ENCODE assay signal across 9 cellular contexts in the genomic region with DNA sequence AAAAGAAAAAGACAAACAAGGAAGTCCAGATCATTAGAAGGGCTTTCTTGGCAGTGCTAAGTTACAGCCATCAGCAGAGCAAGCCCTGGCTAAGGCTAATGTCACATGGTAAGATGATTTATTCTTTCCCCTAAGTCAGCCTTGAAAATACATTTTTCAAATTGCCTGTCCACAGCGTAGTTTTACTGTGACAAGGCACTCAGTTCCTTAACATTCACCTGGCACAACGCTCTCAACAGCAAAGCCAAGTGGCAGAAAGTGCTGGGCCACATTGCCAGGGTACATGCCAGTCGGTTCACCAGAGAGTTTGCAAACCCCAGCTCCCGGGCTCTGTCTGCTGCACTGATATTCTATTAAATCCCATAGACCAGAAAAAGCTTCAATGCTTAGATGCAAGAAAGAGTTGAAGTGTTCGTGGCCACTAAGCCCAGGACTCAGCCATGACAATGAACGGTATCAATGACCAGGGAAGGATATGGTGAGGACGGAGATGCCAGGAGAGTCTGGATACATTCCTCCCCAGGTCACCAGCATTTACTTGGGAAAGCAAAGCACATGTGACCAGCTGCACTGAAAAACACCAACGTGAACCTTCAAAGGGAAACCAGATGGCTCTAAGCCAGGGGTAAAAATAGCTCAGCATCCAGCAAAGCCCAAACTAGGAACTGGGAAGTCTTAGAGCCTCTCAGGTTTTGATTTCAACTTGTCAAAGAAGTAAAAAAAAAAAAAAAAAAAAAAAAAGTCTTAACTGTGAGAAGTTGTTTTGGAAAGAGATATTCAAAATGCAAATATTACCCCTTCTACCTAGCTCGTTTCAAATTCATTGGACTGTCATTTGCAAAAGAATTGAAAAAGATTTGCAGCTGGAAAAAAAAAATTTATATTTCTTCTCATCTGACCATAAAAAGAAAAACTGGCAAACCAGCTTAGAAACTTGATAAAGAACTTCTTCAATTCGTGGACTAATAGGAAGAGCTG. TPM values are rescaled to one million over a fixed set of nuclear protein-coding genes. Genes with fewer than 3 reads are reported as not detected.
DNase-seq lines count a peak whose midpoint lies in the region; ATAC-seq and TF ChIP-seq lines count a peak whose summit lies in the region.
"Had no signal": no experiment of that assay in that cellular context is flagged by ENCODE, and none has a peak within 500 bp of the region (broad histone marks: within the 10 kb centered on the region; RNA-seq: fewer than 3 reads in every experiment).

No MANE protein-coding gene starts in this region.

- CTCF ChIA-PET in activated CD4-positive, alpha-beta memory T cell treated with anti-CD3 and anti-CD28 coated beads for 36 hours (lab: Charles Lee) = interaction anchor here (0.7 to 3.9 kb wide), 6 partner anchors 24 to 85 kb away, joined by 3 to 25 read pairs (median 6); a partner anchor contains a TSS
- CTCF ChIA-PET in activated CD4-positive, alpha-beta memory T cell treated with anti-CD3 and anti-CD28 coated beads, Interleukin-2, amount 10 ng/mL, durations not matched to agents 7 days and 5 days (lab: Charles Lee) = interaction anchor here (0.6 to 7.6 kb wide), 6 partner anchors 14 to 138 kb away, joined by 3 to 35 read pairs (median 3); a partner anchor contains a TSS

- H3K27me3 ChIP-seq in endocrine pancreas (ENCODE audit: control insufficient read depth, insufficient read depth, low read length) = no peaks in the 10 kb centered on the region
- no peaks in the 10 kb centered on the region for H3K27me3 ChIP-seq in Peyer's patch

- no peak for DNase-seq in activated CD4-positive, alpha-beta memory T cell treated with anti-CD3 and anti-CD28 coated beads for 36 hours
- no peak for DNase-seq in activated CD4-positive, alpha-beta memory T cell treated with anti-CD3 and anti-CD28 coated beads, Interleukin-2, amount 10 ng/mL, durations not matched to agents 7 days and 5 days
- DNase-seq in mesothelial cell of epicardium (ENCODE audit: low spot score in 2 of 2, unreplicated experiment in 2 of 2) (no peak), type B pancreatic cell (ENCODE audit: extremely low spot score, unreplicated experiment) (no peak), posterior vena cava (ENCODE audit: low spot score) (no peak), Peyer's patch (no peak)
- DNase-seq: activated CD4-positive, alpha-beta T cell treated with anti-CD3 and anti-CD28 coated beads for 4 hours had no signal

- no peak for ATAC-seq in GM18502 (IDR thresholded peaks at IDR 0.05; ENCODE audit: poor library complexity, unreplicated experiment)

- H3K4me3 ChIP-seq in endocrine pancreas (ENCODE audit: control insufficient read depth, insufficient read depth, low read length) = peak overlapping the region; percentile 9
- H3K4me3 ChIP-seq in Peyer's patch = no peak overlapping the region

- POLR2A ChIA-PET in activated CD4-positive, alpha-beta memory T cell treated with anti-CD3 and anti-CD28 coated beads for 36 hours (lab: Charles Lee) = interaction anchor here (0.6 to 1.6 kb wide), 4 partner anchors 24 to 91 kb away, joined by 3 to 4 read pairs (median 4); a partner anchor contains a TSS
- POLR2A ChIA-PET in activated CD4-positive, alpha-beta memory T cell treated with anti-CD3 and anti-CD28 coated beads, Interleukin-2, amount 10 ng/mL, durations not matched to agents 7 days and 5 days (lab: Charles Lee) = no interaction called here

- peak overlapping the region; percentile 24 for H3K27ac Mint-ChIP-seq in activated CD4-positive, alpha-beta memory T cell treated with anti-CD3 and anti-CD28 coated beads for 36 hours
- H3K27ac Mint-ChIP-seq in activated CD4-positive, alpha-beta memory T cell treated with anti-CD3 and anti-CD28 coated beads, Interleukin-2, amount 10 ng/mL, durations not matched to agents 7 days and 5 days = no peak overlapping the region
- H3K27ac Mint-ChIP-seq in mesothelial cell of epicardium (peak overlapping the region; percentile 39), type B pancreatic cell (peak overlapping the region; percentile 77)

- H3K27ac ChIP-seq in Peyer's patch = peak overlapping the region in 2 of 4 donors; percentile 12 to 52

- no peak for TF ChIP-seq POLR2A in Peyer's patch (IDR thresholded peaks at IDR 0.05)

- H3K9ac ChIP-seq in endocrine pancreas (ENCODE audit: control insufficient read depth, insufficient read depth, low read length) = no peak overlapping the region

- intact Hi-C loops in activated CD4-positive, alpha-beta memory T cell treated with anti-CD3 and anti-CD28 coated beads for 36 hours (cut with micrococcal nuclease) = no loop called here
- intact Hi-C loops in posterior vena cava (cut with DNase I) = loop anchor here in 1 of 2 donors (10.0 kb wide), 1 partner anchor 48 kb away; no protein-coding TSS in a partner anchor

- no peaks in the 10 kb centered on the region for H3K9me3 Mint-ChIP-seq in activated CD4-positive, alpha-beta memory T cell treated with anti-CD3 and anti-CD28 coated beads for 36 hours
- no peaks in the 10 kb centered on the region for H3K9me3 Mint-ChIP-seq in activated CD4-positive, alpha-beta memory T cell treated with anti-CD3 and anti-CD28 coated beads, Interleukin-2, amount 10 ng/mL, durations not matched to agents 7 days and 5 days
- no peaks in the 10 kb centered on the region for H3K9me3 Mint-ChIP-seq in mesothelial cell of epicardium
- H3K9me3 Mint-ChIP-seq in type B pancreatic cell = no peaks in the 10 kb centered on the region

- peaks cover 63% of the 10 kb centered on the region for H3K4me1 Mint-ChIP-seq in activated CD4-positive, alpha-beta memory T cell treated with anti-CD3 and anti-CD28 coated beads for 36 hours (ENCODE audit: low read depth)
- H3K4me1 Mint-ChIP-seq in activated CD4-positive, alpha-beta memory T cell treated with anti-CD3 and anti-CD28 coated beads, Interleukin-2, amount 10 ng/mL, durations not matched to agents 7 days and 5 days = peaks cover 15% of the 10 kb centered on the region
- H3K4me1 Mint-ChIP-seq in mesothelial cell of epicardium = peaks cover 23% of the 10 kb centered on the region
- peaks cover 16% of the 10 kb centered on the region for H3K4me1 Mint-ChIP-seq in type B pancreatic cell (ENCODE audit: unreplicated experiment)

- TF ChIP-seq CTCF in mesothelial cell of epicardium (IDR thresholded peaks at IDR 0.05; ENCODE audit: unreplicated experiment) (no peak), type B pancreatic cell (conservative IDR thresholded peaks at IDR 0.05) (no peak), Peyer's patch (IDR thresholded peaks at IDR 0.05) (no peak)

- no peaks in the 10 kb centered on the region for H3K36me3 Mint-ChIP-seq in activated CD4-positive, alpha-beta memory T cell treated with anti-CD3 and anti-CD28 coated beads for 36 hours
- H3K36me3 Mint-ChIP-seq in activated CD4-positive, alpha-beta memory T cell treated with anti-CD3 and anti-CD28 coated beads, Interleukin-2, amount 10 ng/mL, durations not matched to agents 7 days and 5 days (ENCODE audit: low read depth) = no peaks in the 10 kb centered on the region
- H3K36me3 Mint-ChIP-seq in mesothelial cell of epicardium (no peaks in the 10 kb centered on the region), type B pancreatic cell (no peaks in the 10 kb centered on the region)

- peak overlapping the region; percentile 30 for H3K4me3 Mint-ChIP-seq in activated CD4-positive, alpha-beta memory T cell treated with anti-CD3 and anti-CD28 coated beads for 36 hours
- H3K4me3 Mint-ChIP-seq in activated CD4-positive, alpha-beta memory T cell treated with anti-CD3 and anti-CD28 coated beads, Interleukin-2, amount 10 ng/mL, durations not matched to agents 7 days and 5 days = no peak overlapping the region
- no peak overlapping the region for H3K4me3 Mint-ChIP-seq in mesothelial cell of epicardium
- peak overlapping the region; percentile 37 for H3K4me3 Mint-ChIP-seq in type B pancreatic cell

- H3K36me3 ChIP-seq in endocrine pancreas (ENCODE audit: control insufficient read depth, insufficient read depth, low read length) = no peaks in the 10 kb centered on the region
- H3K36me3 ChIP-seq in Peyer's patch = no peaks in the 10 kb centered on the region

- no peaks in the 10 kb centered on the region for H3K9me3 ChIP-seq in endocrine pancreas (ENCODE audit: control insufficient read depth, low read length)
- no peaks in the 10 kb centered on the region for H3K9me3 ChIP-seq in Peyer's patch

- H3K4me1 ChIP-seq in endocrine pancreas (ENCODE audit: control insufficient read depth, insufficient read depth, low read length) (peaks cover 18% of the 10 kb centered on the region), Peyer's patch (no peaks in the 10 kb centered on the region)

- H3K27me3 Mint-ChIP-seq in activated CD4-positive, alpha-beta memory T cell treated with anti-CD3 and anti-CD28 coated beads for 36 hours = no peaks in the 10 kb centered on the region
- H3K27me3 Mint-ChIP-seq in activated CD4-positive, alpha-beta memory T cell treated with anti-CD3 and anti-CD28 coated beads, Interleukin-2, amount 10 ng/mL, durations not matched to agents 7 days and 5 days = no peaks in the 10 kb centered on the region
- H3K27me3 Mint-ChIP-seq in mesothelial cell of epicardium (ENCODE audit: low read depth) (no peaks in the 10 kb centered on the region), type B pancreatic cell (no peaks in the 10 kb centered on the region)

RNA-seq across cellular contexts. Expression of a gene that starts 23.9 kb away (rescaled TPM):
- total RNA-seq in activated CD4-positive, alpha-beta memory T cell treated with anti-CD3 and anti-CD28 coated beads for 36 hours = 10 to 100 TPM; 11.6 to 12.8 TPM
- total RNA-seq in activated CD4-positive, alpha-beta memory T cell treated with anti-CD3 and anti-CD28 coated beads, Interleukin-2, amount 10 ng/mL, durations not matched to agents 7 days and 5 days = 1 to 10 TPM; 4.0 to 4.3 TPM
- total RNA-seq in mesothelial cell of epicardium (10.6 to 12.6 TPM (median 12.4 TPM) in 3 replicates), type B pancreatic cell (ENCODE audit: low replicate concordance) (11.8 and 27.7 TPM in 2 replicates), posterior vena cava (10 to 100 TPM; 37.1 to 58.6 TPM), Peyer's patch (10 to 100 TPM in 3 of 4 donors, 1 to 10 TPM in 1; 9.9 to 15.4 (median 13.2) TPM)

Comparison
In these comparisons a context has a peak if more than half of its experiments do, and no peak if none do; other contexts are left out.
1. H3K4me3 Mint-ChIP-seq: peak in activated CD4-positive, alpha-beta memory T cell treated with anti-CD3 and anti-CD28 coated beads for 36 hours (single experiment) and type B pancreatic cell (single experiment); none in activated CD4-positive, alpha-beta memory T cell treated with anti-CD3 and anti-CD28 coated beads, Interleukin-2, amount 10 ng/mL, durations not matched to agents 7 days and 5 days (single experiment) and mesothelial cell of epicardium (single experiment).